In genomic region chr10:132413226-132414205, GRCh38 we compare ENCODE assay signal across 1 cellular context.
TF ChIP-seq lines count a peak whose summit lies in the region.

No MANE protein-coding gene starts in this region.

TF ChIP-seq in GM23338, 12 proteins besides CTCF, POLR2A, EP300 and RAD21 (continued from another document):
- TF ChIP-seq ZNF462 (CRISPR knock-in tag; IDR thresholded peaks at IDR 0.05) (no peak), POLR2AphosphoS5 (IDR thresholded peaks at IDR 0.05; ENCODE audit: low read depth) (no peak), ZNF114 (CRISPR knock-in tag; IDR thresholded peaks at IDR 0.05) (no peak), JUNB (IDR thresholded peaks at IDR 0.05; ENCODE audit: unreplicated experiment) (no peak), EZH2phosphoT487 (IDR thresholded peaks at IDR 0.05; ENCODE audit: unreplicated experiment) (no peak), NANOG (IDR thresholded peaks at IDR 0.05; ENCODE audit: borderline replicate concordance) (no peak), CREB1 (CRISPR knock-in tag; IDR thresholded peaks at IDR 0.05; ENCODE audit: low read depth) (no peak), ETS1 (IDR thresholded peaks at IDR 0.05) (no peak)
